16 cellular contexts compared by ENCODE assay signal in genomic region chr17:81084691-81085419, GRCh38. TPM values are rescaled to one million over a fixed set of nuclear protein-coding genes. Genes with fewer than 3 reads are reported as not detected.
A peak's percentile ranks its signal among the peaks of the same experiment; 100 is the strongest.
DNase-seq lines count a peak whose midpoint lies in the region; TF ChIP-seq lines count a peak whose summit lies in the region.
"Had no signal": no experiment of that assay in that cellular context is flagged by ENCODE, and none has a peak within 500 bp of the region (broad histone marks: within the 10 kb centered on the region; RNA-seq: fewer than 3 reads in every experiment).

No MANE protein-coding gene starts in this region.

- H3K27ac ChIP-seq in layer of hippocampus (ENCODE audit: low read depth, low read length) = peak overlapping the region; percentile 86
- H3K27ac ChIP-seq in prostate gland = peak overlapping the region; percentile 93 to 94
- H3K27ac ChIP-seq: foreskin keratinocyte had no signal

- no peak for TF ChIP-seq CTCF in prostate gland (IDR thresholded peaks at IDR 0.05)

- H3K27me3 ChIP-seq in layer of hippocampus (ENCODE audit: control insufficient read depth, insufficient read depth, low read length) = no peaks in the 10 kb centered on the region
- no peaks in the 10 kb centered on the region for H3K27me3 ChIP-seq in prostate gland (replicated peaks; ENCODE audit: insufficient read depth)
- H3K27me3 ChIP-seq: foreskin keratinocyte had no signal

- no peak for TF ChIP-seq POLR2A in prostate gland (IDR thresholded peaks at IDR 0.05)

- H3K9me3 ChIP-seq in prostate gland = no peaks in the 10 kb centered on the region

- DNase-seq in C1 segment of cervical spinal cord (lab: John Stamatoyannopoulos, UW) (peak in 12 of 14 donors; percentile 7 to 83 (median 64)), cerebellum (ENCODE audit: low spot score) (peak; percentile 64), prostate gland (ENCODE audit: low spot score) (peak; percentile 77), UCSD-AML1 (lab: John Stamatoyannopoulos, UW; ENCODE audit: unreplicated experiment) (no peak), OCI-M2 (lab: John Stamatoyannopoulos, UW; ENCODE audit: unreplicated experiment) (no peak), NCI-H1694 (lab: John Stamatoyannopoulos, UW) (no peak)
- DNase-seq in activated CD8-positive, alpha-beta memory T cell treated with anti-CD3 and anti-CD28 coated beads, Interleukin-2, amount 50 U/mL, for 48 hours = no peak
- DNase-seq: activated CD4-positive, alpha-beta T cell treated with anti-CD3 and anti-CD28 coated beads for 1 hour; activated CD8-positive, alpha-beta memory T cell treated with anti-CD3 and anti-CD28 coated beads, Interleukin-2, amount 50 U/mL, for 4 hours; activated naive CD4-positive, alpha-beta T cell treated with anti-CD3 and anti-CD28 coated beads, Interleukin-2, amount 10 ng/mL, durations not matched to agents 7 days and 5 days; endodermal cell; foreskin keratinocyte; Kasumi-1; NCI-H1694 treated with DMSO at 0.1 percent for 48 hours; NCI-H774 had no signal

- H3K4me1 ChIP-seq in prostate gland (replicated peaks) = peaks cover 55% of the 10 kb centered on the region

- intact Hi-C loops in prostate gland (cut with DNase I) = no loop called here

- 74% methylated on average over 25 of the region's 25 CpGs for WGBS in prostate gland

- peaks cover 0 to 17% of the 10 kb centered on the region in 2 donors for H3K36me3 ChIP-seq in prostate gland

- no peak overlapping the region for H3K4me3 ChIP-seq in prostate gland

RNA-seq across cellular contexts. Expression of gene BAIAP2, which starts 49.9 kb away (rescaled TPM):
- 33.7 TPM for total RNA-seq in cerebellum
- 100 to 1,000 TPM; 125 to 148 TPM for total RNA-seq in prostate gland

Comparison
In these comparisons a context has a peak if more than half of its experiments do, and no peak if none do; other contexts are left out.
1. DNase-seq: peak in C1 segment of cervical spinal cord (12 of 14), cerebellum (single experiment) and prostate gland (single experiment); none in UCSD-AML1 (single experiment), OCI-M2 (single experiment), NCI-H1694 (single experiment) and activated CD8-positive, alpha-beta memory T cell treated with anti-CD3 and anti-CD28 coated beads, Interleukin-2, amount 50 U/mL, for 48 hours (single experiment).